9 cellular contexts compared by ENCODE assay signal in genomic region chr3:184526158-184526483, GRCh38. TPM values are rescaled to one million over a fixed set of nuclear protein-coding genes. Genes with fewer than 3 reads are reported as not detected.
A peak's percentile ranks its signal among the peaks of the same experiment; 100 is the strongest.
DNase-seq lines count a peak whose midpoint lies in the region; ATAC-seq lines count a peak whose summit lies in the region.
"Had no signal": no experiment of that assay in that cellular context is flagged by ENCODE, and none has a peak within 500 bp of the region (broad histone marks: within the 10 kb centered on the region; RNA-seq: fewer than 3 reads in every experiment).

No MANE protein-coding gene starts in this region.

- H3K9me3 ChIP-seq in iPS-18c (ENCODE audit: control insufficient read depth, insufficient read depth, low read length), result no peaks in the 10 kb centered on the region

- CTCF ChIA-PET in activated CD4-positive, alpha-beta T cell treated with anti-CD3 and anti-CD28 coated beads, Interleukin-2, amount 10 ng/mL, durations not matched to agents 7 days and 5 days (lab: Charles Lee), result interaction anchor here (1.0 to 2.6 kb wide), 3 partner anchors 12 to 154 kb away, joined by 3 to 9 read pairs (median 8); no protein-coding TSS in a partner anchor

- DNase-seq in activated CD4-positive, alpha-beta T cell treated with anti-CD3 and anti-CD28 coated beads, Interleukin-2, amount 10 ng/mL, durations not matched to agents 7 days and 5 days, result no peak
- no peak for DNase-seq in activated CD4-positive, alpha-beta T cell treated with anti-CD3 and anti-CD28 coated beads for 4 hours
- DNase-seq in activated naive CD8-positive, alpha-beta T cell treated with anti-CD3 and anti-CD28 coated beads for 36 hours, result no peak
- no peak for DNase-seq in stimulated activated naive CD8-positive, alpha-beta T cell treated with anti-CD3 and anti-CD28 coated beads, Interleukin-15, amount 100 ng/mL, for 72 hours
- no peak for DNase-seq in DMS153 treated with DMSO at 0.1 percent for 48 hours (lab: John Stamatoyannopoulos, UW; ENCODE audit: unreplicated experiment)
- DNase-seq in GM19238 (ENCODE audit: insufficient read length, low spot score), result no peak
- DNase-seq in A172 (ENCODE audit: low spot score), result no peak
- DNase-seq: MV-4-11 had no signal

- H3K4me3 Mint-ChIP-seq in activated CD4-positive, alpha-beta T cell treated with anti-CD3 and anti-CD28 coated beads, Interleukin-2, amount 10 ng/mL, durations not matched to agents 7 days and 5 days, result peak overlapping the region; percentile 58
- peak overlapping the region; percentile 71 for H3K4me3 Mint-ChIP-seq in activated naive CD8-positive, alpha-beta T cell treated with anti-CD3 and anti-CD28 coated beads for 36 hours
- peak overlapping the region; percentile 90 for H3K4me3 Mint-ChIP-seq in stimulated activated naive CD8-positive, alpha-beta T cell treated with anti-CD3 and anti-CD28 coated beads, Interleukin-15, amount 100 ng/mL, for 72 hours

- no peak overlapping the region for H3K27ac Mint-ChIP-seq in activated CD4-positive, alpha-beta T cell treated with anti-CD3 and anti-CD28 coated beads, Interleukin-2, amount 10 ng/mL, durations not matched to agents 7 days and 5 days
- H3K27ac Mint-ChIP-seq in activated naive CD8-positive, alpha-beta T cell treated with anti-CD3 and anti-CD28 coated beads for 36 hours, result no peak overlapping the region
- peak overlapping the region in 1 of 2 donors; percentile 66 for H3K27ac Mint-ChIP-seq in stimulated activated naive CD8-positive, alpha-beta T cell treated with anti-CD3 and anti-CD28 coated beads, Interleukin-15, amount 100 ng/mL, for 72 hours

- H3K27me3 Mint-ChIP-seq in activated CD4-positive, alpha-beta T cell treated with anti-CD3 and anti-CD28 coated beads, Interleukin-2, amount 10 ng/mL, durations not matched to agents 7 days and 5 days, result peaks cover 44% of the 10 kb centered on the region
- H3K27me3 Mint-ChIP-seq in activated naive CD8-positive, alpha-beta T cell treated with anti-CD3 and anti-CD28 coated beads for 36 hours, result peaks cover 48% of the 10 kb centered on the region
- H3K27me3 Mint-ChIP-seq in stimulated activated naive CD8-positive, alpha-beta T cell treated with anti-CD3 and anti-CD28 coated beads, Interleukin-15, amount 100 ng/mL, for 72 hours, result peaks cover 32% of the 10 kb centered on the region

- peaks cover 19% of the 10 kb centered on the region for H3K4me1 Mint-ChIP-seq in activated CD4-positive, alpha-beta T cell treated with anti-CD3 and anti-CD28 coated beads, Interleukin-2, amount 10 ng/mL, durations not matched to agents 7 days and 5 days
- H3K4me1 Mint-ChIP-seq in activated naive CD8-positive, alpha-beta T cell treated with anti-CD3 and anti-CD28 coated beads for 36 hours, result peaks cover 9% of the 10 kb centered on the region
- H3K4me1 Mint-ChIP-seq in stimulated activated naive CD8-positive, alpha-beta T cell treated with anti-CD3 and anti-CD28 coated beads, Interleukin-15, amount 100 ng/mL, for 72 hours, result peaks cover 22% of the 10 kb centered on the region

- H3K4me3 ChIP-seq in iPS-18c (ENCODE audit: insufficient read depth, low read depth, low read length), result peak overlapping the region; percentile 77

- peak; percentile 66 for ATAC-seq in stimulated activated naive CD8-positive, alpha-beta T cell treated with anti-CD3 and anti-CD28 coated beads, Interleukin-15, amount 100 ng/mL, for 72 hours

- no peaks in the 10 kb centered on the region for H3K9me3 Mint-ChIP-seq in activated CD4-positive, alpha-beta T cell treated with anti-CD3 and anti-CD28 coated beads, Interleukin-2, amount 10 ng/mL, durations not matched to agents 7 days and 5 days
- H3K9me3 Mint-ChIP-seq in activated naive CD8-positive, alpha-beta T cell treated with anti-CD3 and anti-CD28 coated beads for 36 hours, result no peaks in the 10 kb centered on the region
- no peaks in the 10 kb centered on the region for H3K9me3 Mint-ChIP-seq in stimulated activated naive CD8-positive, alpha-beta T cell treated with anti-CD3 and anti-CD28 coated beads, Interleukin-15, amount 100 ng/mL, for 72 hours

- H3K36me3 Mint-ChIP-seq in activated CD4-positive, alpha-beta T cell treated with anti-CD3 and anti-CD28 coated beads, Interleukin-2, amount 10 ng/mL, durations not matched to agents 7 days and 5 days (ENCODE audit: low read depth), result no peaks in the 10 kb centered on the region
- no peaks in the 10 kb centered on the region for H3K36me3 Mint-ChIP-seq in activated naive CD8-positive, alpha-beta T cell treated with anti-CD3 and anti-CD28 coated beads for 36 hours

- POLR2A ChIA-PET in activated CD4-positive, alpha-beta T cell treated with anti-CD3 and anti-CD28 coated beads, Interleukin-2, amount 10 ng/mL, durations not matched to agents 7 days and 5 days (lab: Charles Lee), result no interaction called here

RNA-seq across cellular contexts. Expression of gene EPHB3, which starts 35.5 kb away (rescaled TPM):
- total RNA-seq in activated CD4-positive, alpha-beta T cell treated with anti-CD3 and anti-CD28 coated beads, Interleukin-2, amount 10 ng/mL, durations not matched to agents 7 days and 5 days, result under 1 TPM; 0.12 to 0.22 TPM
- under 1 TPM; 0.04 to 0.16 TPM for total RNA-seq in activated naive CD8-positive, alpha-beta T cell treated with anti-CD3 and anti-CD28 coated beads for 36 hours
- 1.1 and 1.4 TPM in 2 replicates for total RNA-seq in A172 (2014; rRNA removed; shearing (Covaris generic))
